ENCODE assay signal across 8 cellular contexts in genomic region chr2:181742908-181743722, GRCh38.
DNase-seq lines count a peak whose midpoint lies in the region; ATAC-seq and TF ChIP-seq lines count a peak whose summit lies in the region.

No MANE protein-coding gene starts in this region.

- no peak overlapping the region for H3K4me3 ChIP-seq in WERI-Rb-1 (ENCODE audit: low read depth, low read length)
- H3K4me3 ChIP-seq in fibroblast of pulmonary artery (replicated peaks; ENCODE audit: low read depth, low read length): no peak overlapping the region
- no peak overlapping the region for H3K4me3 ChIP-seq in osteoblast (ENCODE audit: insufficient read depth, low read length)

- no peak overlapping the region for H3K27ac ChIP-seq in WERI-Rb-1
- H3K27ac ChIP-seq in osteoblast (ENCODE audit: low read depth, low read length): peak overlapping the region; percentile 18

- TF ChIP-seq CTCF in WERI-Rb-1 (IDR thresholded peaks at IDR 0.05; ENCODE audit: low read depth, low read length) (peak; percentile 45), fibroblast of pulmonary artery (IDR thresholded peaks at IDR 0.05; ENCODE audit: low read length, missing control alignments) (peak; percentile 60), osteoblast (IDR thresholded peaks at IDR 0.05; ENCODE audit: extremely low read depth, low read depth, low read length) (peak; percentile 67)

- H2AFZ ChIP-seq in osteoblast (ENCODE audit: low read length): peak overlapping the region; percentile 40

- no peaks in the 10 kb centered on the region for H3K9me3 ChIP-seq in WERI-Rb-1 (ENCODE audit: severe bottlenecking)
- no peaks in the 10 kb centered on the region for H3K9me3 ChIP-seq in osteoblast (ENCODE audit: low read depth, low read length)

- H4K20me1 ChIP-seq in osteoblast (ENCODE audit: insufficient read depth, low read length): no peaks in the 10 kb centered on the region

- H3K36me3 ChIP-seq in WERI-Rb-1 (no peaks in the 10 kb centered on the region), osteoblast (ENCODE audit: insufficient read depth, low read length) (no peaks in the 10 kb centered on the region)

- peak overlapping the region; percentile 4 for H3K4me2 ChIP-seq in osteoblast (ENCODE audit: insufficient read depth, low read length)

- peaks cover 16% of the 10 kb centered on the region for H3K4me1 ChIP-seq in osteoblast (ENCODE audit: insufficient read depth, low read length)

- H3K27me3 ChIP-seq in WERI-Rb-1 (ENCODE audit: insufficient read depth, low read depth, severe bottlenecking) (no peaks in the 10 kb centered on the region), osteoblast (ENCODE audit: insufficient read depth, low read length) (no peaks in the 10 kb centered on the region)

- ATAC-seq in HG03108 (IDR thresholded peaks at IDR 0.05; ENCODE audit: unreplicated experiment): no peak

- peak; percentile 12 for DNase-seq in DMS114 treated with DMSO at 0.1 percent for 48 hours (lab: John Stamatoyannopoulos, UW; ENCODE audit: unreplicated experiment)
- DNase-seq in H4 (ENCODE audit: low spot score): peak; percentile 51
- peak; percentile 1 for DNase-seq in NCI-H2029 treated with DMSO at 0.1 percent for 48 hours (lab: John Stamatoyannopoulos, UW)
- DNase-seq in WERI-Rb-1: peak; percentile 18
- DNase-seq in fibroblast of pulmonary artery (ENCODE audit: low read depth): peak; percentile 82
- DNase-seq in osteoblast (ENCODE audit: insufficient read length, low spot score, missing footprints): no peak
- no peak for DNase-seq in GM19240 (ENCODE audit: insufficient read length, low spot score)

- no peaks in the 10 kb centered on the region for H3K79me2 ChIP-seq in osteoblast (ENCODE audit: insufficient read depth, low read length)

Comparison
In these comparisons a context has a peak if more than half of its experiments do, and no peak if none do; other contexts are left out.
1. DNase-seq: peak in DMS114 treated with DMSO at 0.1 percent for 48 hours (single experiment), H4 (single experiment), NCI-H2029 treated with DMSO at 0.1 percent for 48 hours (single experiment), WERI-Rb-1 (single experiment) and fibroblast of pulmonary artery (single experiment); none in osteoblast (single experiment) and GM19240 (single experiment).
2. Peak in every context shown above with its lines, with median percentiles within 50 percentile points of each other: CTCF ChIP-seq.